7 cellular contexts compared by ENCODE assay signal in genomic region chr12:53453953-53454640, GRCh38. TPM values are rescaled to one million over a fixed set of nuclear protein-coding genes. Genes with fewer than 3 reads are reported as not detected.
DNase-seq lines count a peak whose midpoint lies in the region; ATAC-seq, FAIRE-seq and TF ChIP-seq lines count a peak whose summit lies in the region.

No MANE protein-coding gene starts in this region.

- H2AFZ ChIP-seq in H9 (ENCODE audit: low read length) (no peak overlapping the region), endothelial cell of umbilical vein (ENCODE audit: low read depth, low read length) (no peak overlapping the region)

- H3K9ac ChIP-seq in H9 (ENCODE audit: extremely low read depth, insufficient read length, low read length) (no peak overlapping the region), endothelial cell of umbilical vein (replicated peaks; ENCODE audit: extremely low read depth, insufficient read depth, low read length) (peak overlapping the region; percentile 94)

- no peak overlapping the region for H3K18ac ChIP-seq in H9 (ENCODE audit: insufficient read length, low read depth, low read length)

- H3K9me1 ChIP-seq in endothelial cell of umbilical vein (replicated peaks; ENCODE audit: control insufficient read depth, extremely low read depth, insufficient read depth, low read length) = no peaks in the 10 kb centered on the region

- H3K4me1 Mint-ChIP-seq in H9 = peaks cover 20 to 38% of the 10 kb centered on the region in 2 experiments

- H3K4me3 ChIP-seq in endothelial cell of umbilical vein (replicated peaks in 1 of 3; ENCODE audit: insufficient read depth in 1 of 3, low read depth in 1 of 3, low read length in 3 of 3) (peak overlapping the region in 2 of 3 experiments; percentile 81 to 100), retinal pigment epithelial cell (ENCODE audit: low read length) (peak overlapping the region; percentile 99)

- WGBS in H9 (ENCODE audit: extremely low coverage, insufficient read length, low lambda C conversion rate) = no CpG with 5 or more reads among the region's 6 CpGs

- no peak overlapping the region for H4K91ac ChIP-seq in H9 (ENCODE audit: insufficient read length, low read depth, low read length)

- no peak overlapping the region for H2BK20ac ChIP-seq in H9 (ENCODE audit: low read depth, low read length, poor library complexity, severe bottlenecking)

- no peak overlapping the region for H2AK5ac ChIP-seq in H9 (ENCODE audit: insufficient read length, low read length)

- no peak overlapping the region for H4K8ac ChIP-seq in H9 (replicated peaks; ENCODE audit: insufficient read length, low read depth, low read length)

- H3K27ac ChIP-seq in H9 (ENCODE audit: insufficient read length, low read depth, low read length) (no peak overlapping the region), endothelial cell of umbilical vein (ENCODE audit: insufficient read depth, low read depth, low read length) (no peak overlapping the region)

- H3K27me3 ChIP-seq in H9 (ENCODE audit: insufficient read depth, low read length) (no peaks in the 10 kb centered on the region), endothelial cell of umbilical vein (ENCODE audit: control insufficient read depth in 2 of 2, insufficient read depth in 2 of 2, low read length in 2 of 2) (no peaks in the 10 kb centered on the region)

- peaks cover 23 to 30% of the 10 kb centered on the region in 2 experiments for H3K36me3 ChIP-seq in endothelial cell of umbilical vein (ENCODE audit: control insufficient read depth in 2 of 2, extremely low read depth in 1 of 2, insufficient read depth in 2 of 2, low read length in 2 of 2)

- H3K4me1 ChIP-seq in H9 (ENCODE audit: insufficient read depth, low read length) (no peaks in the 10 kb centered on the region), endothelial cell of umbilical vein (ENCODE audit: control insufficient read depth, extremely low read depth, insufficient read depth, low read length) (peaks cover 12% of the 10 kb centered on the region)

- H3K79me1 ChIP-seq in H9 (ENCODE audit: insufficient read depth, low read depth, low read length, poor library complexity, severe bottlenecking) = peaks cover 3% of the 10 kb centered on the region

- H3K36me3 Mint-ChIP-seq in H9 (ENCODE audit: insufficient read depth in 1 of 3, low read depth in 3 of 3) = peaks cover 46 to 63% (median 60%) of the 10 kb centered on the region in 3 experiments

- no peaks in the 10 kb centered on the region for H4K20me1 ChIP-seq in H9 (ENCODE audit: control insufficient read depth, insufficient read depth, insufficient read length)
- H4K20me1 ChIP-seq in endothelial cell of umbilical vein (replicated peaks; ENCODE audit: control insufficient read depth, extremely low read depth, insufficient read depth, low read length) = peaks cover 16% of the 10 kb centered on the region

- no peak overlapping the region for H2BK12ac ChIP-seq in H9 (ENCODE audit: insufficient read length, low read depth, low read length)

- H3K9me3 ChIP-seq in H9 (ENCODE audit: control insufficient read depth, low read depth, low read length) (no peaks in the 10 kb centered on the region), endothelial cell of umbilical vein (replicated peaks; ENCODE audit: control insufficient read depth, insufficient read depth, low read length) (no peaks in the 10 kb centered on the region)

- no peak overlapping the region for H4K5ac ChIP-seq in H9 (ENCODE audit: insufficient read length, low read depth, low read length)

- intact Hi-C loops in endothelial cell of umbilical vein (cut with micrococcal nuclease) = loop anchor here (2.0 to 5.0 kb wide), 3 partner anchors 15 to 223 kb away; partner anchors contain the start of genes ATP5MC2 and TARBP2

- TF ChIP-seq CTCF in H9 (conservative IDR thresholded peaks at IDR 0.05) (no peak), endothelial cell of umbilical vein (IDR thresholded peaks at IDR 0.05; ENCODE audit: extremely low read depth in 1 of 2, insufficient read depth in 1 of 2, low read depth in 1 of 2, low read length in 2 of 2) (no peak), retinal pigment epithelial cell (conservative IDR thresholded peaks at IDR 0.05; ENCODE audit: low read depth, low read length) (no peak)

- no TSS peak for BruUV-seq in endothelial cell of umbilical vein (replicated peaks; lab: Mats Ljungman, UMichigan)

- no peak overlapping the region for H3T11ph ChIP-seq in H9 (ENCODE audit: low read length)

- no peak for FAIRE-seq in endothelial cell of umbilical vein (lab: Jason Lieb, UNC)

- no peaks in the 10 kb centered on the region; a peak in 1 of 5 replicates for H3K9me3 Mint-ChIP-seq in H9

- no peak overlapping the region for H2BK15ac ChIP-seq in H9 (ENCODE audit: low read depth, low read length)

- CTCF ChIA-PET in endothelial cell of umbilical vein (lab: Charles Lee) = interaction anchor here (0.5 to 2.5 kb wide), 6 partner anchors 10 to 202 kb away, joined by 3 to 15 read pairs (median 3); partner anchors contain the start of gene AAAS

- no peaks in the 10 kb centered on the region for H3K27me3 Mint-ChIP-seq in H9 (ENCODE audit: low read depth)

- no peak overlapping the region for H3K4ac ChIP-seq in H9 (ENCODE audit: low read depth, low read length)

- H3K4me3 Mint-ChIP-seq in H9 = peak overlapping the region; percentile 97

- no peaks in the 10 kb centered on the region for H3K23me2 ChIP-seq in H9 (ENCODE audit: insufficient read length, low read depth, low read length, poor library complexity, severe bottlenecking)

- H3K23ac ChIP-seq in H9 (ENCODE audit: insufficient read length, low read depth, low read length) = no peak overlapping the region

- TF ChIP-seq POLR2A in endothelial cell of umbilical vein (IDR thresholded peaks at IDR 0.05; ENCODE audit: low read depth, low read length) = no peak

- no peak overlapping the region for H3K14ac ChIP-seq in H9 (ENCODE audit: insufficient read depth, low read length)

- H2BK120ac ChIP-seq in H9 (ENCODE audit: low read depth, low read length, poor library complexity, severe bottlenecking) = no peak overlapping the region

- H3K4me2 ChIP-seq in H9 (ENCODE audit: insufficient read depth, insufficient read length, low read length) (peak overlapping the region; percentile 7), endothelial cell of umbilical vein (ENCODE audit: insufficient read depth, low read length) (peak overlapping the region; percentile 100)

- POLR2A ChIA-PET in endothelial cell of umbilical vein (lab: Charles Lee) = interaction anchor here (0.9 kb wide), 1 partner anchor 47 kb away, joined by 3 read pairs; the partner anchor contains the start of gene TARBP2

- DNase-seq in H9 (no peak), RPMI8226 (peak; percentile 86), endothelial cell of umbilical vein (ENCODE audit: low read depth, low spot score) (no peak), retinal pigment epithelial cell (ENCODE audit: low read depth) (no peak), GOT3 (lab: John Stamatoyannopoulos, UW) (no peak)

- no peak overlapping the region for H3K56ac ChIP-seq in H9 (ENCODE audit: insufficient read length, low read depth, low read length)

- H3K79me2 ChIP-seq in H9 (ENCODE audit: insufficient read depth, low read length) = peaks cover 23% of the 10 kb centered on the region
- H3K79me2 ChIP-seq in endothelial cell of umbilical vein (ENCODE audit: control insufficient read depth, insufficient read depth, low read length) = peaks cover 66% of the 10 kb centered on the region

- no peak overlapping the region for H2BK5ac ChIP-seq in H9 (ENCODE audit: insufficient read length, low read length)

- ATAC-seq in GM21529 (IDR thresholded peaks at IDR 0.05; ENCODE audit: unreplicated experiment) = no peak
- no peak for ATAC-seq in HG02798 (IDR thresholded peaks at IDR 0.05; ENCODE audit: poor library complexity, unreplicated experiment)

- H3K27ac Mint-ChIP-seq in H9 = peak overlapping the region in 2 of 3 experiments; percentile 49 to 87; a peak in 4 of 7 replicates

- dilution Hi-C loops in endothelial cell of umbilical vein (cut with MboI; ENCODE audit: extremely low pct_ligation_motif_present, low sequenced_read_pairs) = no loop called here

RNA-seq across cellular contexts. Expression of gene PCBP2, which starts 2.2 kb away (rescaled TPM):
- 1,184 and 1,207 TPM in 2 replicates for total RNA-seq in H9 (2021)
- 948 and 995 TPM in 2 replicates for total RNA-seq in endothelial cell of umbilical vein
- polyA plus RNA-seq in endothelial cell of umbilical vein = 431 and 526 TPM in 2 replicates
- 597 and 613 TPM in 2 replicates for polyA plus RNA-seq in endothelial cell of umbilical vein (2011; cell fraction: cytosol; rRNA removed)
- 798 and 963 TPM in 2 replicates for polyA plus RNA-seq in endothelial cell of umbilical vein (2011; cell fraction: nucleus; rRNA removed)
- polyA plus RNA-seq in endothelial cell of umbilical vein (2012) = 733 and 847 TPM in 2 replicates
- polyA minus RNA-seq in endothelial cell of umbilical vein = 909 and 921 TPM in 2 replicates
- polyA minus RNA-seq in endothelial cell of umbilical vein (2011; cell fraction: cytosol; rRNA and poly(A)+ RNA removed) = 650 TPM
- polyA minus RNA-seq in endothelial cell of umbilical vein (2011; cell fraction: nucleus; rRNA and poly(A)+ RNA removed) = 462 and 551 TPM in 2 replicates

RNA-seq across cellular contexts. Expression of gene PRR13, which starts 12.6 kb away (rescaled TPM):
- 144 and 147 TPM in 2 replicates for total RNA-seq in H9 (2021)
- total RNA-seq in endothelial cell of umbilical vein = 123 and 139 TPM in 2 replicates
- polyA plus RNA-seq in endothelial cell of umbilical vein = 60.6 and 68.9 TPM in 2 replicates
- polyA plus RNA-seq in endothelial cell of umbilical vein (2011; cell fraction: cytosol; rRNA removed) = 90.8 and 105 TPM in 2 replicates
- 35.4 and 40.8 TPM in 2 replicates for polyA plus RNA-seq in endothelial cell of umbilical vein (2011; cell fraction: nucleus; rRNA removed)
- polyA plus RNA-seq in endothelial cell of umbilical vein (2012) = 258 and 297 TPM in 2 replicates
- 52.6 and 64.2 TPM in 2 replicates for polyA minus RNA-seq in endothelial cell of umbilical vein
- polyA minus RNA-seq in endothelial cell of umbilical vein (2011; cell fraction: cytosol; rRNA and poly(A)+ RNA removed) = 55.0 TPM
- 15.9 and 22.5 TPM in 2 replicates for polyA minus RNA-seq in endothelial cell of umbilical vein (2011; cell fraction: nucleus; rRNA and poly(A)+ RNA removed)

RNA-seq across cellular contexts. Expression of gene AMHR2, which starts 30.4 kb away (rescaled TPM):
- total RNA-seq in H9 (2021) = not detected in 2 replicates
- total RNA-seq in endothelial cell of umbilical vein = not detected in 2 replicates
- not detected in 2 replicates for polyA plus RNA-seq in endothelial cell of umbilical vein
- not detected in 2 replicates for polyA plus RNA-seq in endothelial cell of umbilical vein (2011; cell fraction: cytosol; rRNA removed)
- polyA plus RNA-seq in endothelial cell of umbilical vein (2011; cell fraction: nucleus; rRNA removed) = not detected in 2 replicates
- not detected in 2 replicates for polyA plus RNA-seq in endothelial cell of umbilical vein (2012)
- polyA minus RNA-seq in endothelial cell of umbilical vein = 1.5 TPM in 1 of 2 replicates, not detected in the other
- not detected for polyA minus RNA-seq in endothelial cell of umbilical vein (2011; cell fraction: cytosol; rRNA and poly(A)+ RNA removed)
- not detected in 2 replicates for polyA minus RNA-seq in endothelial cell of umbilical vein (2011; cell fraction: nucleus; rRNA and poly(A)+ RNA removed)

RNA-seq across cellular contexts. Expression of gene MAP3K12, which starts 45.2 kb away (rescaled TPM):
- total RNA-seq in H9 (2021) (22.3 and 26.6 TPM in 2 replicates), endothelial cell of umbilical vein (29.3 and 33.3 TPM in 2 replicates)
- polyA plus RNA-seq in endothelial cell of umbilical vein = 66.2 and 69.2 TPM in 2 replicates
- 28.2 and 33.4 TPM in 2 replicates for polyA plus RNA-seq in endothelial cell of umbilical vein (2011; cell fraction: cytosol; rRNA removed)
- polyA plus RNA-seq in endothelial cell of umbilical vein (2011; cell fraction: nucleus; rRNA removed) = 281 and 407 TPM in 2 replicates
- polyA plus RNA-seq in endothelial cell of umbilical vein (2012) = 35.4 and 59.5 TPM in 2 replicates
- polyA minus RNA-seq in endothelial cell of umbilical vein = 49.6 and 53.5 TPM in 2 replicates
- 1.2 TPM for polyA minus RNA-seq in endothelial cell of umbilical vein (2011; cell fraction: cytosol; rRNA and poly(A)+ RNA removed)
- polyA minus RNA-seq in endothelial cell of umbilical vein (2011; cell fraction: nucleus; rRNA and poly(A)+ RNA removed) = 55.7 and 57.8 TPM in 2 replicates

RNA-seq across cellular contexts. Expression of gene TARBP2, which starts 47.0 kb away (rescaled TPM):
- total RNA-seq in H9 (2021) (79.2 and 80.1 TPM in 2 replicates), endothelial cell of umbilical vein (53.8 and 57.2 TPM in 2 replicates)
- polyA plus RNA-seq in endothelial cell of umbilical vein = 82.8 and 92.1 TPM in 2 replicates
- 57.3 and 67.6 TPM in 2 replicates for polyA plus RNA-seq in endothelial cell of umbilical vein (2011; cell fraction: cytosol; rRNA removed)
- polyA plus RNA-seq in endothelial cell of umbilical vein (2011; cell fraction: nucleus; rRNA removed) = 223 and 226 TPM in 2 replicates
- 35.3 and 37.5 TPM in 2 replicates for polyA plus RNA-seq in endothelial cell of umbilical vein (2012)
- polyA minus RNA-seq in endothelial cell of umbilical vein = 37.3 and 38.8 TPM in 2 replicates
- 27.0 TPM for polyA minus RNA-seq in endothelial cell of umbilical vein (2011; cell fraction: cytosol; rRNA and poly(A)+ RNA removed)
- polyA minus RNA-seq in endothelial cell of umbilical vein (2011; cell fraction: nucleus; rRNA and poly(A)+ RNA removed) = 35.5 and 39.8 TPM in 2 replicates
